Comparison of ENCODE assay signal across 6 cellular contexts in genomic region chr20:63968136-63968927, GRCh38. TPM values are rescaled to one million over a fixed set of nuclear protein-coding genes. Genes with fewer than 3 reads are reported as not detected.
DNase-seq lines count a peak whose midpoint lies in the region; ATAC-seq and TF ChIP-seq lines count a peak whose summit lies in the region.

No MANE protein-coding gene starts in this region.

- H3K36me3 ChIP-seq in HUES6 (ENCODE audit: control insufficient read depth, insufficient read depth, low read length), result peaks cover 31% of the 10 kb centered on the region

- ATAC-seq in HG02870 (IDR thresholded peaks at IDR 0.05; ENCODE audit: unreplicated experiment) (no peak), HG02852 (IDR thresholded peaks at IDR 0.05; ENCODE audit: unreplicated experiment) (no peak)

- H3K27me3 ChIP-seq in HUES6 (ENCODE audit: control insufficient read depth, insufficient read depth, low read length), result peaks cover 9% of the 10 kb centered on the region

- H3K27ac ChIP-seq in HUES6 (ENCODE audit: low read depth, low read length), result no peak overlapping the region

- no peak for DNase-seq in choroid plexus epithelial cell (ENCODE audit: low read depth)
- DNase-seq in posterior vena cava (ENCODE audit: low spot score), result peak; percentile 54
- DNase-seq in NCI-H510A (lab: John Stamatoyannopoulos, UW), result no peak

- peak overlapping the region; percentile 68 for H3K4me3 ChIP-seq in HUES6 (ENCODE audit: low read depth, low read length)
- peak overlapping the region; percentile 67 for H3K4me3 ChIP-seq in choroid plexus epithelial cell (ENCODE audit: low read depth, low read length)

- peaks cover 7% of the 10 kb centered on the region for H3K4me1 ChIP-seq in HUES6 (ENCODE audit: control insufficient read depth, insufficient read depth, low read length)

- no peaks in the 10 kb centered on the region for H3K9me3 ChIP-seq in HUES6 (ENCODE audit: control insufficient read depth, insufficient read depth, low read depth, low read length)

- TF ChIP-seq CTCF in choroid plexus epithelial cell (conservative IDR thresholded peaks at IDR 0.05; ENCODE audit: low read depth, low read length), result no peak

- H3K9ac ChIP-seq in HUES6 (ENCODE audit: low read length), result peak overlapping the region; percentile 79

- intact Hi-C loops in posterior vena cava (cut with DNase I), result no loop called here

RNA-seq across cellular contexts. Expression of gene ZNF512B, which starts 1.4 kb away (rescaled TPM):
- total RNA-seq in posterior vena cava, result 10 to 100 TPM in 1 of 2 donors, 1 to 10 TPM in 1; 9.4 to 11.2 TPM

RNA-seq across cellular contexts. Expression of gene SAMD10, which starts 11.1 kb away (rescaled TPM):
- total RNA-seq in posterior vena cava, result 1 to 10 TPM; 1.1 to 1.5 TPM

RNA-seq across cellular contexts. Expression of gene UCKL1, which starts 12.1 kb away (rescaled TPM):
- 10 to 100 TPM; 20.8 to 22.0 TPM for total RNA-seq in posterior vena cava

RNA-seq across cellular contexts. Expression of gene PRPF6, which starts 12.6 kb away (rescaled TPM):
- 10 to 100 TPM; 44.3 to 44.8 TPM for total RNA-seq in posterior vena cava
